ENCODE assay signal across 6 cellular contexts in the genomic region with DNA sequence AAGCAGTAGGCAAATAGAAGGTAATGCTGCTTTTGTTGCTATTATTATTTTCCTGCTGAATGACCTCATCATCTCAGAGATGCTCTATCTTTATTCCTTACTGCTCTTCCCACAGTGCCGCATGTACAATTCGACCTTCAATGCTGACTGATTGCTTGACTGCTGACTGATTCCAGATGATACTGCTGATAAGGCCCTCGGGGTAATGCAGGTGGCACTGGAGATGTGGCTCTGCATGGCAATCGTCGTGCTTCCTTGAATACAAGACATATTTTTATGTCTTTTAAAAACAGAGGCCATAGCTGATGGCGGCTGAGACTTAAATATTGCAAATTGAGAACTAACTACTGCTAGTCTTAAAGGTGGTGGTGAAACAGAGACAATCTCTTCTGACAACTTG.
"Had no signal": no experiment of that assay in that cellular context is flagged by ENCODE, and none has a peak within 500 bp of the region (broad histone marks: within the 10 kb centered on the region; RNA-seq: fewer than 3 reads in every experiment).

No MANE protein-coding gene starts in this region.

- ATAC-seq: HepG2 had no signal

- H3K9ac ChIP-seq: GM23248 had no signal

- H3K36me3 Mint-ChIP-seq: IgD-negative memory B cell had no signal

- H3K4me3 Mint-ChIP-seq: IgD-negative memory B cell had no signal

- H3K4me1 Mint-ChIP-seq: IgD-negative memory B cell had no signal

- H3K27ac ChIP-seq: GM23248 had no signal

- H2AFZ ChIP-seq: GM23248 had no signal

- H3K27ac Mint-ChIP-seq: IgD-negative memory B cell had no signal

- DNase-seq: GM23248, GOT3, H7, HCEC 1CT had no signal

- H3K4me3 ChIP-seq: GM23248 had no signal
